In the genomic region with DNA sequence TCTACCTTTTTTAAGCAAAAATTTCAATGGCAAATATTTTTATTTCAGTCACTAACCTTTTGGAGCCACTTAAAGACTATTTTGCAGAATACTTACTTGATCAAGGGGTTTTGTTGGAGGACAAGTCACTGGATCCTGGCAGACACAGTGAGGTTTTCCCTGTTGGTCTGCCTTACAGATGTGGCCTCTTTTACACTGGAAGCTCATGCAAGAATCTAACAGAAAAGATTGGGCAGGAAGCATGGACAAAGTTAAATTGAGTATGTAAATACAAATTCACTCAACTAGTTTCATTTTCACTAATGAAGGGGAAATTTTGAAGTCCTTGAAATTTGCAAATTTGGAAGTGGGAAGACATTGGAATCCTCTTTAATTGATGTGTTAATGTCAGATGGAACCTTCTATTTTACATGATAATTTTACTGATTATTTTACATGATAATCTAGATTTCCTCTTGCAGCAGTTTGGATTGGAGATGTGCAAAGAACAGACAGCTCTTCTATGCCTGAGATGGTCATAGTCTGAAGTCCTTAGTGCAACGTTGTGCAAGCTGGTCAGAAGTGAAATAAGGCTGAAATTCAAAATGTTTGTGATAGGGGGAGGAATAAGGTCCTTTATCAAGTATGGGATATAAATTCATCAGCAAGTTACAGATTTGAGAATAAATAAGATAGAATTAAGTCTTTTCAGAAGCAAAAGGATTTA, we compare ENCODE assay signal across 14 cellular contexts. TPM values are rescaled to one million over a fixed set of nuclear protein-coding genes. Genes with fewer than 3 reads are reported as not detected.
"Had no signal": no experiment of that assay in that cellular context is flagged by ENCODE, and none has a peak within 500 bp of the region (broad histone marks: within the 10 kb centered on the region; RNA-seq: fewer than 3 reads in every experiment).

No MANE protein-coding gene starts in this region.

- H3K4me3 ChIP-seq: left lung, skin epidermis had no signal

- ATAC-seq: activated CD4-positive, CD25-positive, alpha-beta regulatory T cell treated with anti-CD3 and anti-CD28 coated beads, Interleukin-2, amount 50 U/mL, for 24 hours; activated T-cell treated with anti-CD3 and anti-CD28 coated beads, Interleukin-2, amount 50 U/mL, for 4 hours; stimulated activated naive CD8-positive, alpha-beta T cell treated with anti-CD3 and anti-CD28 coated beads, Interleukin-15, amount 100 ng/mL, for 72 hours; T-helper 17 cell had no signal

- DNase-seq: activated effector memory CD4-positive, alpha-beta T cell treated with anti-CD3 and anti-CD28 coated beads, Interleukin-2, amount 50 U/mL, for 16 hours; activated T-cell treated with anti-CD3 and anti-CD28 coated beads, Interleukin-2, amount 50 U/mL, for 4 hours; endodermal cell; erythroblast; left lung; mesendoderm; stimulated activated CD4-positive, alpha-beta T cell treated with anti-CD3 and anti-CD28 coated beads, Interleukin-4, amount 100 ng/mL, for 4 hours; stimulated activated naive CD8-positive, alpha-beta T cell treated with anti-CD3 and anti-CD28 coated beads, Interleukin-15, amount 100 ng/mL, for 72 hours; T-helper 17 cell had no signal

- H3K27me3 ChIP-seq: left lung had no signal

- FAIRE-seq: islet of Langerhans, TTC549 had no signal

RNA-seq across cellular contexts. Expression of a gene that starts 38.4 kb away (rescaled TPM):
- total RNA-seq: fibroblast of villous mesenchyme, T-helper 17 cell had no signal
